14 cellular contexts compared by ENCODE assay signal in the genomic region with DNA sequence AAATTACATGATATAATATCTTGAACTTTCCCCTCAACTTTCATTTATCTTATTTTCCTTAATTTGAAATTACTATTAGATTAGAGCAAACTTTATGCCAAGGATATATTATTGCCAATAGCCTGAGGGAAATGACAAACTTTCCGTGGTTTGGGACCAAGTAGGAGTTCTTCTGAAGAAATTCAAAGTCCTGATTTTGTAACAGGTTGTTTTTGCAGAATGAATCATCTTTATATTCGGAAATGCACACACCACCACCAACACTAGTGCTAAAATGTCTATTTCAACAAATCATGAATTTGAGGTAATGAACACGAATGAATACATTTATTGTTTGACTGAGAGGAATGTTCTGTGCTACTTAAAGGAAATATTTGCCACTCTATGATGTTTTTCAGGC.
A peak's percentile ranks its signal among the peaks of the same experiment; 100 is the strongest.
DNase-seq lines count a peak whose midpoint lies in the region; ATAC-seq and TF ChIP-seq lines count a peak whose summit lies in the region.
"Had no signal": no experiment of that assay in that cellular context is flagged by ENCODE, and none has a peak within 500 bp of the region (broad histone marks: within the 10 kb centered on the region; RNA-seq: fewer than 3 reads in every experiment).

No MANE protein-coding gene starts in this region.

- no peaks in the 10 kb centered on the region; the same call in 1 of the 2 replicates for H3K9me3 ChIP-seq in SK-N-MC (ENCODE audit: low read depth, low read length)

- H3K27ac ChIP-seq in SK-N-MC: 0 out of 2 replicates have a peak overlapping the region, but pooled peaks have one; percentile 2

- no peak overlapping the region for H3K4me3 ChIP-seq in SK-N-MC
- H3K4me3 ChIP-seq in foreskin fibroblast (ENCODE audit: low read depth in 1 of 2, low read length in 2 of 2): no peak overlapping the region
- H3K4me3 ChIP-seq: GM23338 had no signal

- no peaks in the 10 kb centered on the region for H3K36me3 ChIP-seq in SK-N-MC (ENCODE audit: insufficient read depth, low read length)

- ATAC-seq in HG02870 (IDR thresholded peaks at IDR 0.05; ENCODE audit: unreplicated experiment) (no peak), GM19395 (IDR thresholded peaks at IDR 0.05; ENCODE audit: unreplicated experiment) (no peak)
- ATAC-seq: GM23338 had no signal

- DNase-seq in ELR (ENCODE audit: low read depth) (peak; percentile 31), NCI-H226 (peak; percentile 13), SK-N-MC (ENCODE audit: low read depth, low spot score) (peak; percentile 50), foreskin fibroblast (peak; percentile 0 to 51), NCI-H524 treated with DMSO at 0.1 percent for 48 hours (lab: John Stamatoyannopoulos, UW) (no peak)
- DNase-seq: C1 segment of cervical spinal cord; CD4-positive, alpha-beta T cell; DMS153; DMS79 treated with DMSO at 0.1 percent for 48 hours; GF-D8; H7 had no signal

- no peak overlapping the region for H3K9ac ChIP-seq in SK-N-MC (ENCODE audit: insufficient read length)

- TF ChIP-seq CTCF in foreskin fibroblast (IDR thresholded peaks at IDR 0.05; ENCODE audit: low read depth, low read length): no peak
